Comparison of ENCODE assay signal across 20 cellular contexts in the genomic region with DNA sequence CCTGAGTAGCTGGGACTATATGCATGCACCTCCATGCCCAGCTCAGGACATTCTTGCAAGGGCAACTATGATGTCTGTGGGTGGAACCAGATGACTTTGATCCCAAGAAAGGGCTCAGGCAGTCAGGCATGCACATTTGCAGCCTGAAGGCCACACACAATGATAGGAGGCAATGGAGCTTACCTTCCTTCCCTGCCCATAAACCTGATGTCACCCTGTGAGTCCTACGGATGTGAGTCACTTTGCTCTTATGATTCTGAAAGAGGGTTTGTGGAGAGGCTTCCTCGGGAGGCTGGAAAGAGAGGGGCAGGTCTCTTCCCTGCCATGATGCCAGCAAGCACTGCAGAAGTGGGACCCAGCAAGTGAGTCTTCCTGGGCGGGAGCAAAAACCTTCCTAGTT.
A peak's percentile ranks its signal among the peaks of the same experiment; 100 is the strongest.
DNase-seq lines count a peak whose midpoint lies in the region; ATAC-seq and TF ChIP-seq lines count a peak whose summit lies in the region.
"Had no signal": no experiment of that assay in that cellular context is flagged by ENCODE, and none has a peak within 500 bp of the region (broad histone marks: within the 10 kb centered on the region; RNA-seq: fewer than 3 reads in every experiment).

No MANE protein-coding gene starts in this region.

- no TSS peak for BruUV-seq in PC-3 (replicated peaks; lab: Mats Ljungman, UMichigan)
- BruUV-seq in A673 (replicated peaks; lab: Mats Ljungman, UMichigan) = no TSS peak

- H3K4me1 ChIP-seq in PC-3 (ENCODE audit: insufficient read depth, low read length) (peaks cover 28% of the 10 kb centered on the region), A673 (ENCODE audit: insufficient read depth, low read length, poor library complexity, severe bottlenecking) (no peaks in the 10 kb centered on the region)
- H3K4me1 ChIP-seq: left ventricle myocardium inferior had no signal

- intact Hi-C loops in PC-3 (cut with micrococcal nuclease) = no loop called here
- intact Hi-C loops in A673 (cut with micrococcal nuclease; ENCODE audit: unreplicated experiment) = no loop called here

- CTCF ChIA-PET in PC-3 (lab: Charles Lee) = interaction anchor here (1.0 kb wide), 1 partner anchor 356 kb away, joined by 3 read pairs; no protein-coding TSS in a partner anchor
- CTCF ChIA-PET in A673 (lab: Charles Lee) = no interaction called here

- H3K27me3 ChIP-seq in PC-3 (ENCODE audit: low read length) (no peaks in the 10 kb centered on the region), A673 (replicated peaks; ENCODE audit: insufficient read depth, low read depth, low read length, poor library complexity) (no peaks in the 10 kb centered on the region)

- H3K9ac ChIP-seq in PC-3 (ENCODE audit: low read length) = peak overlapping the region; percentile 75
- H3K9ac ChIP-seq: KMS-11 had no signal

- POLR2A ChIA-PET in PC-3 (lab: Charles Lee; ENCODE audit: unreplicated experiment) = interaction anchor here (0.6 kb wide), 1 partner anchor 94 kb away, joined by 4 read pairs; no protein-coding TSS in a partner anchor
- POLR2A ChIA-PET in A673 (lab: Charles Lee; ENCODE audit: low non-redundant PET) = no interaction called here

- peak; percentile 27 for DNase-seq in NCI-H2029 (lab: John Stamatoyannopoulos, UW)
- DNase-seq in NCI-H2029 treated with DMSO at 0.1 percent for 48 hours (lab: John Stamatoyannopoulos, UW) = no peak
- peak; percentile 96 for DNase-seq in PC-3
- peak; percentile 60 for DNase-seq in epithelial cell of prostate (ENCODE audit: low read depth, low spot score)
- DNase-seq in renal cortical epithelial cell (ENCODE audit: low read depth) = peak; percentile 97
- no peak for DNase-seq in KG1 (lab: John Stamatoyannopoulos, UW)
- no peak for DNase-seq in A673 (ENCODE audit: low spot score)
- DNase-seq: activated CD4-positive, CD25-positive, alpha-beta regulatory T cell treated with anti-CD3 and anti-CD28 coated beads, Interleukin-2, amount 50 U/mL, for 72 hours; activated naive CD8-positive, alpha-beta T cell treated with anti-CD3 and anti-CD28 coated beads, Interleukin-2, amount 10 ng/mL, durations not matched to agents 7 days and 5 days; activated T-cell treated with anti-CD3 and anti-CD28 coated beads for 4 hours; CD4-positive, CD25-positive, alpha-beta regulatory T cell; head of caudate nucleus; left ventricle myocardium inferior; naive thymus-derived CD4-positive, alpha-beta T cell; NCI-H1694 treated with DMSO at 0.1 percent for 48 hours; NCI-H524; RPMI8226 had no signal

- H3K79me2 ChIP-seq in PC-3 (ENCODE audit: low read length) = no peaks in the 10 kb centered on the region

- no peaks in the 10 kb centered on the region for H3K9me3 ChIP-seq in PC-3 (ENCODE audit: low read length)
- H3K9me3 ChIP-seq in A673 (ENCODE audit: low read depth, low read length, poor library complexity, severe bottlenecking) = no peaks in the 10 kb centered on the region
- H3K9me3 ChIP-seq: left ventricle myocardium inferior had no signal

- no peaks in the 10 kb centered on the region for H3F3A ChIP-seq in PC-3 (ENCODE audit: low read length, unreplicated experiment)

- H3K27ac ChIP-seq in PC-3 (ENCODE audit: low read length) = peak overlapping the region; percentile 94
- peak overlapping the region; percentile 71 for H3K27ac ChIP-seq in epithelial cell of prostate
- no peak overlapping the region for H3K27ac ChIP-seq in A673 (ENCODE audit: low read depth, low read length, poor library complexity, severe bottlenecking)
- H3K27ac ChIP-seq: 22Rv1, KMS-11, left ventricle myocardium inferior had no signal

- no peak overlapping the region for H2AFZ ChIP-seq in PC-3 (ENCODE audit: low read length)

- H4K20me1 ChIP-seq in PC-3 (ENCODE audit: low read length) = no peaks in the 10 kb centered on the region

- H3K36me3 ChIP-seq in PC-3 (ENCODE audit: low read depth, low read length) (no peaks in the 10 kb centered on the region), A673 (ENCODE audit: insufficient read depth, low read length, poor library complexity, severe bottlenecking) (no peaks in the 10 kb centered on the region)
- H3K36me3 ChIP-seq: left ventricle myocardium inferior had no signal

- peak overlapping the region; percentile 21 for H3K4me2 ChIP-seq in PC-3 (ENCODE audit: low read length)
- H3K4me2 ChIP-seq: KMS-11 had no signal

- peak; percentile 97 for ATAC-seq in PC-3
- no peak for ATAC-seq in GM18909 (IDR thresholded peaks at IDR 0.05; ENCODE audit: poor library complexity, unreplicated experiment)
- ATAC-seq: naive thymus-derived CD4-positive, alpha-beta T cell had no signal

- no peaks in the 10 kb centered on the region for H3K9me2 ChIP-seq in PC-3 (replicated peaks; ENCODE audit: low read length)

- no peak overlapping the region for H3K4me3 ChIP-seq in PC-3 (ENCODE audit: low read length)
- H3K4me3 ChIP-seq in A673 (ENCODE audit: low read depth, low read length, poor library complexity, severe bottlenecking) = no peak overlapping the region
- H3K4me3 ChIP-seq: left ventricle myocardium inferior had no signal

- TF ChIP-seq CTCF in PC-3 (conservative IDR thresholded peaks at IDR 0.05; ENCODE audit: low read depth, low read length) = no peak
- no peak for TF ChIP-seq CTCF in A673 (conservative IDR thresholded peaks at IDR 0.05; ENCODE audit: low read depth, low read length)

Comparison
In these comparisons a context has a peak if more than half of its experiments do, and no peak if none do; other contexts are left out.
1. DNase-seq: peak in NCI-H2029 (single experiment), PC-3 (single experiment), epithelial cell of prostate (single experiment) and renal cortical epithelial cell (single experiment); none in NCI-H2029 treated with DMSO at 0.1 percent for 48 hours (single experiment), KG1 (single experiment) and A673 (single experiment).